ENCODE assay signal across 8 cellular contexts in the genomic region with DNA sequence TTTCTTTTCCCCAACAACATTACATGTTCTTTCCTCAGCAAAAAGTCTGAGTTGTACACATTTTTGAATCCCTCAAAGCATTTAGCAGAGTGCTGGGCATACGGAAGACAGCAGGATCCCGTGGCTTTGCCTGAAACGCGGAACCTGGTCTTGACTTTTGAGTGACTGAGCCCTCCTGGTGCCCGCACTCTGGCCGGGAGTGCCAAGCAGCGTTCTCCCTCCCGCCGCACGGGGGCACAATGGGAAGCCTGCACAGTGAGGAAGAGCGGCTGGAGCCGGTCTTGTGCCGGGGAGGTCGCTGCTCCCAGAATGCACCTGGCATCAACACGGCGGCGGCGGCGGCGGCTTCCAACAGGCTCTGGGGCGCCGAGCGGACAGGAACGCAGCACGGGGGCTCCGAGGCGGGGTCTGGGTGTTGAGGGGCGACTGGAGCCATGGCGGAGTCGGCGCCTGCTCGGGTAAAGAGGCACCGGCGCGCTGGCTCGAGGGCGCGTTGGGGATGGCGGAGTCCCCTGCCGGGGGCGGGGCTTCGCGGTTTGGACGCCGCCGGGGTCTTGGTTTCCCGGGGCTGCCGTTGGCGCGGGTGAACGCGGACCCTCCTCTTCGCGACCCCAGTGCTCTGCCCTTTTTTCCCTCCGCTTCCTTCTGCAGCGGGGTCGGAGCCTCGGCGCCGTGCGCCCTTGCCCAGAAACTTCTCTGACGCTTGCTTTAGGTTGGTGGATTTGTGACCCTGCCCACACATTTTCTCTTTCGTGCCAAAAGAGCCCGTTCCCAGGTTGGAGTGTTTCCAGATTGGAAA. TPM values are rescaled to one million over a fixed set of nuclear protein-coding genes. Genes with fewer than 3 reads are reported as not detected.
A peak's percentile ranks its signal among the peaks of the same experiment; 100 is the strongest.
DNase-seq lines count a peak whose midpoint lies in the region; ATAC-seq, FAIRE-seq and TF ChIP-seq lines count a peak whose summit lies in the region.

ZNF212 (plus strand) TSS at position 307 of the 799 bp plus-strand sequence; CDS start at position 435, 128 bp downstream.

- peaks cover 8% of the 10 kb centered on the region for H3K36me3 Mint-ChIP-seq in activated B cell treated with CpG ODN at 0.5 μM for 24 hours (ENCODE audit: low read depth)

- H3K4me1 Mint-ChIP-seq in activated B cell treated with CpG ODN at 0.5 μM for 24 hours = peaks cover 36% of the 10 kb centered on the region

- H3K27ac ChIP-seq in caudate nucleus (ENCODE audit: low read depth, low read length) = no peak within 1 kb of the TSS
- H3K27ac ChIP-seq in kidney (ENCODE audit: low read depth in 2 of 2, low read length in 2 of 2) = peak within 1 kb of the TSS in 1 of 2 donors; percentile 41

- H3K4me3 ChIP-seq in AG10803 (ENCODE audit: low read length) (peak within 1 kb of the TSS; percentile 94), kidney (ENCODE audit: low read length in 2 of 2) (peak within 1 kb of the TSS; percentile 79 to 91)

- H3K36me3 ChIP-seq in kidney (ENCODE audit: control insufficient read depth in 1 of 2, insufficient read depth in 2 of 2, low read length in 2 of 2) = no peaks in the 10 kb centered on the region

- peak; percentile 85 for DNase-seq in AG10803 (ENCODE audit: low read depth)
- DNase-seq in NCI-H345 (lab: John Stamatoyannopoulos, UW) = peak; percentile 92
- DNase-seq in activated B cell treated with CpG ODN at 0.5 μM for 24 hours = peak; percentile 82
- peak in 60 of 61 donors; percentile 18 to 93 (median 82) for DNase-seq in caudate nucleus (lab: John Stamatoyannopoulos, UW)
- peak; percentile 95 for DNase-seq in kidney
- DNase-seq in stimulated activated CD4-positive, alpha-beta T cell treated with anti-CD3 and anti-CD28 coated beads, Interleukin-15, amount 100 ng/mL, for 24 hours = peak; percentile 93

- H3K27me3 Mint-ChIP-seq in activated B cell treated with CpG ODN at 0.5 μM for 24 hours = no peaks in the 10 kb centered on the region

- H3K9me3 Mint-ChIP-seq in activated B cell treated with CpG ODN at 0.5 μM for 24 hours = peaks cover 3% of the 10 kb centered on the region

- CTCF ChIA-PET in activated B cell treated with CpG ODN at 0.5 μM for 24 hours (lab: Charles Lee) = interaction anchor here (0.9 to 1.1 kb wide), 4 partner anchors 20 to 183 kb away, joined by 3 to 5 read pairs (median 4); partner anchors contain the start of gene ZNF398

- intact Hi-C loops in activated B cell treated with CpG ODN at 0.5 μM for 24 hours (cut with micrococcal nuclease) (loop anchor here (1.0 to 10.0 kb wide), 12 partner anchors 23 to 599 kb away; partner anchors contain the start of genes PDIA4, ZNF282, ZNF398 and ZNF425), kidney (cut with DNase I) (no loop called here)

- FAIRE-seq in kidney (lab: Jason Lieb, UNC) = no peak

- H3K27ac Mint-ChIP-seq in activated B cell treated with CpG ODN at 0.5 μM for 24 hours = peak within 1 kb of the TSS; percentile 76

- peaks cover 6 to 17% of the 10 kb centered on the region in 2 donors for H3K4me1 ChIP-seq in kidney (ENCODE audit: control insufficient read depth in 1 of 2, insufficient read depth in 1 of 2, low read depth in 1 of 2, low read length in 2 of 2)

- peak within 1 kb of the TSS; percentile 91 for H3K4me3 Mint-ChIP-seq in activated B cell treated with CpG ODN at 0.5 μM for 24 hours

- TF ChIP-seq CTCF in AG10803 (conservative IDR thresholded peaks at IDR 0.05; ENCODE audit: low read length) (peak; percentile 77), activated B cell treated with CpG ODN at 0.5 μM for 24 hours (IDR thresholded peaks at IDR 0.05) (no peak), kidney (IDR thresholded peaks at IDR 0.05; ENCODE audit: borderline replicate concordance, extremely low read depth, insufficient read depth) (peak; percentile 86)

- POLR2A ChIA-PET in activated B cell treated with CpG ODN at 0.5 μM for 24 hours (lab: Charles Lee) = interaction anchor here (2.5 to 2.6 kb wide), 2 partner anchors 22 to 92 kb away, joined by 5 to 13 read pairs; partner anchors contain the start of genes ZNF398 and ZNF783

- ATAC-seq in GM19023 (IDR thresholded peaks at IDR 0.05; ENCODE audit: unreplicated experiment) (peak; percentile 100), HG03196 (IDR thresholded peaks at IDR 0.05; ENCODE audit: unreplicated experiment) (peak; percentile 99), activated B cell treated with CpG ODN at 0.5 μM for 24 hours (ENCODE audit: low read depth) (peak; percentile 99)

- peak within 1 kb of the TSS; percentile 69 to 76 for H3K9ac ChIP-seq in kidney (ENCODE audit: low read length in 2 of 2)

- no peaks in the 10 kb centered on the region for H3K9me3 ChIP-seq in kidney (ENCODE audit: control insufficient read depth in 1 of 2, low read length in 2 of 2)

RNA-seq across cellular contexts. Expression of gene ZNF212, which starts in this region (rescaled TPM):
- total RNA-seq in activated B cell treated with CpG ODN at 0.5 μM for 24 hours = 17.0 and 21.0 TPM in 2 replicates
- total RNA-seq in kidney = 13.4 TPM
- 7.9 TPM for polyA plus RNA-seq in kidney (ENCODE audit: insufficient read depth, low read depth, low replicate concordance)
